Comparison of ENCODE assay signal across 1 cellular context in genomic region chr4:678765-679481, GRCh38.
TF ChIP-seq lines count a peak whose summit lies in the region.

No MANE protein-coding gene starts in this region.

TF ChIP-seq in HepG2, 621 proteins besides CTCF, POLR2A, EP300 and RAD21:
- TF ChIP-seq SNAI1 (CRISPR knock-in tag; IDR thresholded peaks at IDR 0.05; ENCODE audit: borderline replicate concordance) (no peak), AGO1 (IDR thresholded peaks at IDR 0.05; ENCODE audit: low read depth, low read length, poor library complexity, severe bottlenecking) (peak; percentile 8), AGO2 (optimal IDR thresholded peaks at IDR 0.05; ENCODE audit: low read depth, low read length) (peak; percentile 81), CC2D1A (CRISPR knock-in tag; IDR thresholded peaks at IDR 0.05) (no peak), ZNF574 (CRISPR knock-in tag; IDR thresholded peaks at IDR 0.05) (0 out of 2 replicates have a peak, but pooled peaks have one; percentile 19), ZNF83 (CRISPR knock-in tag; IDR thresholded peaks at IDR 0.05; ENCODE audit: borderline replicate concordance) (0 out of 2 replicates have a peak, but pooled peaks have one; percentile 33), MAZ (IDR thresholded peaks at IDR 0.05; ENCODE audit: borderline replicate concordance, low read depth, low read length) (no peak), MAZ (CRISPR knock-in tag; IDR thresholded peaks at IDR 0.05; ENCODE audit: low read depth) (0 out of 2 replicates have a peak, but pooled peaks have one; percentile 44), ZNF12 (CRISPR knock-in tag; IDR thresholded peaks at IDR 0.05) (peak; percentile 87), GABPB1 (CRISPR knock-in tag; IDR thresholded peaks at IDR 0.05) (0 out of 2 replicates have a peak, but pooled peaks have one; percentile 13)
